ENCODE assay signal across 16 cellular contexts in the genomic region with DNA sequence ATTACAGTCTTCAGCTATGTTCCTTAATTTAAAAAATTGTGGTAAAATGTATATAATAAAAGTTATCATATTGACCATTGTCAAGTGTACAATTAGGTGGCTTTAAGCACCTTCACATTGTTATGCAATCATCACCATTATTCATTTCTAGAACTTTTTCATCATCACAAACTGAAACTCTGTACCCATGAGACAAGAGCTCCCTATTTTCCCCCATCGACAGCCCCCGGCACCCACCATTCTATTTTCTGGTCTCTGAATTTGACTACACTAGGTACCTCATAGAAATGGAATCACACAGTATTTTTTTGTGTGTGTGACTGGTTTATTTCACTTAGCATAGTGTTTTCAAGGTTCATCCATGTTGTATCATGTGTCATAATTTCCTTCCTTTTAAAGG. TPM values are rescaled to one million over a fixed set of nuclear protein-coding genes. Genes with fewer than 3 reads are reported as not detected.
A peak's percentile ranks its signal among the peaks of the same experiment; 100 is the strongest.
DNase-seq lines count a peak whose midpoint lies in the region; ATAC-seq lines count a peak whose summit lies in the region.
"Had no signal": no experiment of that assay in that cellular context is flagged by ENCODE, and none has a peak within 500 bp of the region (broad histone marks: within the 10 kb centered on the region; RNA-seq: fewer than 3 reads in every experiment).

No MANE protein-coding gene starts in this region.

- H3K27me3 Mint-ChIP-seq in activated T-cell treated with anti-CD3 and anti-CD28 coated beads, Interleukin-2, amount 50 U/mL, for 72 hours (ENCODE audit: low read depth), result no peaks in the 10 kb centered on the region
- no peaks in the 10 kb centered on the region for H3K27me3 Mint-ChIP-seq in activated T-cell treated with anti-CD3 and anti-CD28 coated beads, Interleukin-2, amount 50 U/mL, for 4 hours (ENCODE audit: low read depth)
- H3K27me3 Mint-ChIP-seq: CD8-positive, alpha-beta memory T cell had no signal

- H3K4me1 Mint-ChIP-seq in activated T-cell treated with anti-CD3 and anti-CD28 coated beads, Interleukin-2, amount 50 U/mL, for 72 hours (ENCODE audit: low read depth), result peaks cover 15% of the 10 kb centered on the region
- peaks cover 7% of the 10 kb centered on the region for H3K4me1 Mint-ChIP-seq in activated T-cell treated with anti-CD3 and anti-CD28 coated beads, Interleukin-2, amount 50 U/mL, for 4 hours (ENCODE audit: low read depth)
- H3K4me1 Mint-ChIP-seq in stimulated activated effector memory CD8-positive, alpha-beta T cell treated with anti-CD3 and anti-CD28 coated beads, Interleukin-12 subunit alpha, Interleukin-12 subunit beta, amount 100 ng/mL, for 72 hours, result peaks cover 6% of the 10 kb centered on the region

- peaks cover 0 to 6% of the 10 kb centered on the region in 2 donors for H3K9me3 Mint-ChIP-seq in activated T-cell treated with anti-CD3 and anti-CD28 coated beads, Interleukin-2, amount 50 U/mL, for 72 hours
- H3K9me3 Mint-ChIP-seq in activated T-cell treated with anti-CD3 and anti-CD28 coated beads, Interleukin-2, amount 50 U/mL, for 4 hours, result no peaks in the 10 kb centered on the region
- no peaks in the 10 kb centered on the region for H3K9me3 Mint-ChIP-seq in stimulated activated effector memory CD8-positive, alpha-beta T cell treated with anti-CD3 and anti-CD28 coated beads, Interleukin-12 subunit alpha, Interleukin-12 subunit beta, amount 100 ng/mL, for 72 hours
- H3K9me3 Mint-ChIP-seq: CD8-positive, alpha-beta memory T cell had no signal

- no peak for DNase-seq in activated CD4-positive, CD25-positive, alpha-beta regulatory T cell treated with anti-CD3 and anti-CD28 coated beads, Interleukin-2, amount 50 U/mL, for 72 hours
- peak; percentile 20 to 27 for DNase-seq in activated T-cell treated with anti-CD3 and anti-CD28 coated beads, Interleukin-2, amount 50 U/mL, for 72 hours
- DNase-seq in activated T-cell treated with anti-CD3 and anti-CD28 coated beads, Interleukin-2, amount 50 U/mL, for 4 hours, result no peak
- peak; percentile 5 for DNase-seq in stimulated activated naive CD4-positive, alpha-beta T cell treated with Interleukin-2 at 50 U/mL for 16 hours (lab: John Stamatoyannopoulos, UW)
- no peak for DNase-seq in stimulated activated naive CD4-positive, alpha-beta T cell (lab: John Stamatoyannopoulos, UW)
- no peak for DNase-seq in stimulated activated effector memory CD8-positive, alpha-beta T cell treated with anti-CD3 and anti-CD28 coated beads, Interleukin-12 subunit alpha, Interleukin-12 subunit beta, amount 100 ng/mL, for 72 hours (ENCODE audit: low spot score in 2 of 2)
- no peak for DNase-seq in NCI-H2029 (lab: John Stamatoyannopoulos, UW)
- DNase-seq: 8988T; AML-193; Caco-2; CD8-positive, alpha-beta memory T cell; DND-41; GDM1; GM23248 had no signal

- ATAC-seq in activated CD4-positive, CD25-positive, alpha-beta regulatory T cell treated with anti-CD3 and anti-CD28 coated beads, Interleukin-2, amount 50 U/mL, for 24 hours, result peak; percentile 56 to 73
- peak; percentile 62 to 78 for ATAC-seq in activated T-cell treated with anti-CD3 and anti-CD28 coated beads, Interleukin-2, amount 50 U/mL, for 72 hours (replicated peaks in 1 of 2)
- no peak for ATAC-seq in activated T-cell treated with anti-CD3 and anti-CD28 coated beads, Interleukin-2, amount 50 U/mL, for 4 hours
- ATAC-seq in stimulated activated effector memory CD8-positive, alpha-beta T cell treated with anti-CD3 and anti-CD28 coated beads, Interleukin-12 subunit alpha, Interleukin-12 subunit beta, amount 100 ng/mL, for 72 hours, result peak; percentile 83
- ATAC-seq: HCT116 had no signal

- H3K4me3 Mint-ChIP-seq in activated T-cell treated with anti-CD3 and anti-CD28 coated beads, Interleukin-2, amount 50 U/mL, for 72 hours, result no peak overlapping the region
- no peak overlapping the region for H3K4me3 Mint-ChIP-seq in activated T-cell treated with anti-CD3 and anti-CD28 coated beads, Interleukin-2, amount 50 U/mL, for 4 hours
- H3K4me3 Mint-ChIP-seq in stimulated activated effector memory CD8-positive, alpha-beta T cell treated with anti-CD3 and anti-CD28 coated beads, Interleukin-12 subunit alpha, Interleukin-12 subunit beta, amount 100 ng/mL, for 72 hours, result no peak overlapping the region
- H3K4me3 Mint-ChIP-seq: CD8-positive, alpha-beta memory T cell had no signal

- peaks cover 0 to 6% of the 10 kb centered on the region in 2 donors for H3K36me3 Mint-ChIP-seq in activated T-cell treated with anti-CD3 and anti-CD28 coated beads, Interleukin-2, amount 50 U/mL, for 72 hours (ENCODE audit: insufficient read depth in 2 of 2)
- H3K36me3 Mint-ChIP-seq in activated T-cell treated with anti-CD3 and anti-CD28 coated beads, Interleukin-2, amount 50 U/mL, for 4 hours (ENCODE audit: insufficient read depth), result no peaks in the 10 kb centered on the region
- H3K36me3 Mint-ChIP-seq in stimulated activated effector memory CD8-positive, alpha-beta T cell treated with anti-CD3 and anti-CD28 coated beads, Interleukin-12 subunit alpha, Interleukin-12 subunit beta, amount 100 ng/mL, for 72 hours, result no peaks in the 10 kb centered on the region

- peak overlapping the region; percentile 7 for H3K27ac Mint-ChIP-seq in activated T-cell treated with anti-CD3 and anti-CD28 coated beads, Interleukin-2, amount 50 U/mL, for 72 hours
- H3K27ac Mint-ChIP-seq in stimulated activated effector memory CD8-positive, alpha-beta T cell treated with anti-CD3 and anti-CD28 coated beads, Interleukin-12 subunit alpha, Interleukin-12 subunit beta, amount 100 ng/mL, for 72 hours, result peak overlapping the region; percentile 15

RNA-seq across cellular contexts. Expression of gene FYN, which starts 39.7 kb away (rescaled TPM):
- 100 to 1,000 TPM; 504 to 505 TPM for total RNA-seq in activated T-cell treated with anti-CD3 and anti-CD28 coated beads, Interleukin-2, amount 50 U/mL, for 72 hours
- 100 to 1,000 TPM; 481 to 505 (median 485) TPM for total RNA-seq in activated T-cell treated with anti-CD3 and anti-CD28 coated beads, Interleukin-2, amount 50 U/mL, for 4 hours

Comparison
In these comparisons a context has a peak if more than half of its experiments do, and no peak if none do; other contexts are left out.
1. ATAC-seq: peak in activated CD4-positive, CD25-positive, alpha-beta regulatory T cell treated with anti-CD3 and anti-CD28 coated beads, Interleukin-2, amount 50 U/mL, for 24 hours (2 of 2), activated T-cell treated with anti-CD3 and anti-CD28 coated beads, Interleukin-2, amount 50 U/mL, for 72 hours (2 of 2) and stimulated activated effector memory CD8-positive, alpha-beta T cell treated with anti-CD3 and anti-CD28 coated beads, Interleukin-12 subunit alpha, Interleukin-12 subunit beta, amount 100 ng/mL, for 72 hours (single experiment); none in activated T-cell treated with anti-CD3 and anti-CD28 coated beads, Interleukin-2, amount 50 U/mL, for 4 hours (0 of 2).
2. DNase-seq: peak in activated T-cell treated with anti-CD3 and anti-CD28 coated beads, Interleukin-2, amount 50 U/mL, for 72 hours (2 of 2) and stimulated activated naive CD4-positive, alpha-beta T cell treated with Interleukin-2 at 50 U/mL for 16 hours (single experiment); none in activated CD4-positive, CD25-positive, alpha-beta regulatory T cell treated with anti-CD3 and anti-CD28 coated beads, Interleukin-2, amount 50 U/mL, for 72 hours (single experiment), activated T-cell treated with anti-CD3 and anti-CD28 coated beads, Interleukin-2, amount 50 U/mL, for 4 hours (single experiment), stimulated activated naive CD4-positive, alpha-beta T cell (0 of 6), stimulated activated effector memory CD8-positive, alpha-beta T cell treated with anti-CD3 and anti-CD28 coated beads, Interleukin-12 subunit alpha, Interleukin-12 subunit beta, amount 100 ng/mL, for 72 hours (0 of 2) and NCI-H2029 (single experiment).